8 cellular contexts compared by ENCODE assay signal in the genomic region with DNA sequence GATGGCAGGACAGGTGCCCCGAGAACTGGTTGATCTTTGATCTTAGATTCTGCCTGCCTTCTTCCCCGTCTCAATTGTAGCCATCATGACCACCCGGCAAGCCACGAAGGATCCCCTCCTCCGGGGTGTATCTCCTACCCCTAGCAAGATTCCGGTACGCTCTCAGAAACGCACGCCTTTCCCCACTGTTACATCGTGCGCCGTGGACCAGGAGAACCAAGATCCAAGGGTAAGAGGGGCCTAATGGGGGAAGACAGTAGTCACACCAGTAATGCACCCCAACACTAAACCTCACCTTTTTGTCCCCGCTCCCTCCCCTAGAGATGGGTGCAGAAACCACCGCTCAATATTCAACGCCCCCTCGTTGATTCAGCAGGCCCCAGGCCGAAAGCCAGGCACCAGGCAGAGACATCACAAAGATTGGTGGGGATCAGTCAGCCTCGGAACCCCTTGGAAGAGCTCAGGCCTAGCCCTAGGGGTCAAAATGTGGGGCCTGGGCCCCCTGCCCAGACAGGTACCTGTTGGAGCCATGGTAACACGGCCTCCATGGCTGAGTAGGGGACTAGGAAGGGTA. TPM values are rescaled to one million over a fixed set of nuclear protein-coding genes. Genes with fewer than 3 reads are reported as not detected.
DNase-seq lines count a peak whose midpoint lies in the region; ATAC-seq and TF ChIP-seq lines count a peak whose summit lies in the region.

No MANE protein-coding gene starts in this region.

- 16% methylated on average over 18 of the region's 19 CpGs for WGBS in suprapubic skin

- H3K9me3 ChIP-seq in left lung (no peaks in the 10 kb centered on the region), suprapubic skin (no peaks in the 10 kb centered on the region)

- H3K36me3 Mint-ChIP-seq in activated T-cell treated with anti-CD3 and anti-CD28 coated beads, Interleukin-2, amount 50 U/mL, for 24 hours (ENCODE audit: low read depth), result peaks cover 46% of the 10 kb centered on the region
- no peaks in the 10 kb centered on the region for H3K36me3 Mint-ChIP-seq in activated naive CD8-positive, alpha-beta T cell

- no peaks in the 10 kb centered on the region for H3K9me3 Mint-ChIP-seq in activated T-cell treated with anti-CD3 and anti-CD28 coated beads, Interleukin-2, amount 50 U/mL, for 24 hours
- H3K9me3 Mint-ChIP-seq in activated naive CD8-positive, alpha-beta T cell (ENCODE audit: low read depth), result no peaks in the 10 kb centered on the region

- intact Hi-C loops in left lung (cut with DNase I), result no loop called here

- no peak for TF ChIP-seq CTCF in left lung (IDR thresholded peaks at IDR 0.05)
- TF ChIP-seq CTCF in suprapubic skin (IDR thresholded peaks at IDR 0.05), result no peak
- TF ChIP-seq CTCF in GM13977 (IDR thresholded peaks at IDR 0.05; ENCODE audit: extremely low read depth, insufficient read depth, missing control alignments), result no peak

- peaks cover 20% of the 10 kb centered on the region for H3K4me1 Mint-ChIP-seq in activated T-cell treated with anti-CD3 and anti-CD28 coated beads, Interleukin-2, amount 50 U/mL, for 24 hours (ENCODE audit: low read depth)
- peaks cover 15% of the 10 kb centered on the region for H3K4me1 Mint-ChIP-seq in activated naive CD8-positive, alpha-beta T cell (ENCODE audit: low read depth)

- DNase-seq in activated T-cell treated with anti-CD3 and anti-CD28 coated beads, Interleukin-2, amount 50 U/mL, for 24 hours, result no peak
- no peak for DNase-seq in activated T-cell treated with anti-CD3 and anti-CD28 coated beads, Interleukin-2, amount 50 U/mL, for 1 hour
- DNase-seq in left lung (no peak), suprapubic skin (ENCODE audit: low spot score in 2 of 2) (no peak), GM13977 (ENCODE audit: low spot score) (no peak)
- no peak for DNase-seq in stimulated activated naive CD4-positive, alpha-beta T cell treated with Interleukin-2 at 50 U/mL for 16 hours (lab: John Stamatoyannopoulos, UW)
- no peak for DNase-seq in stimulated activated naive CD4-positive, alpha-beta T cell (lab: John Stamatoyannopoulos, UW)

- H3K27me3 Mint-ChIP-seq in activated T-cell treated with anti-CD3 and anti-CD28 coated beads, Interleukin-2, amount 50 U/mL, for 24 hours, result no peaks in the 10 kb centered on the region
- no peaks in the 10 kb centered on the region for H3K27me3 Mint-ChIP-seq in activated naive CD8-positive, alpha-beta T cell

- no peak for TF ChIP-seq POLR2A in suprapubic skin (IDR thresholded peaks at IDR 0.05)

- H3K36me3 ChIP-seq in left lung (no peaks in the 10 kb centered on the region), suprapubic skin (no peaks in the 10 kb centered on the region)

- TF ChIP-seq EP300 in suprapubic skin (IDR thresholded peaks at IDR 0.05), result no peak

- in situ Hi-C loops in GM13977 (cut with MboI; ENCODE audit: low pct_unique_long_range_greater_than_20kb, low sequenced_read_pairs, unreplicated experiment), result no loop called here

- H3K4me1 ChIP-seq in left lung (peaks cover 3 to 17% of the 10 kb centered on the region in 2 donors), suprapubic skin (peaks cover 16% of the 10 kb centered on the region)

- H3K4me3 Mint-ChIP-seq in activated T-cell treated with anti-CD3 and anti-CD28 coated beads, Interleukin-2, amount 50 U/mL, for 24 hours, result peak overlapping the region; percentile 99
- peak overlapping the region; percentile 95 for H3K4me3 Mint-ChIP-seq in activated naive CD8-positive, alpha-beta T cell

- H3K27ac ChIP-seq in left lung, result no peak overlapping the region
- H3K27ac ChIP-seq in suprapubic skin, result no peak overlapping the region

- H3K27me3 ChIP-seq in left lung (no peaks in the 10 kb centered on the region), suprapubic skin (no peaks in the 10 kb centered on the region)

- H3K27ac Mint-ChIP-seq in activated T-cell treated with anti-CD3 and anti-CD28 coated beads, Interleukin-2, amount 50 U/mL, for 24 hours, result peak overlapping the region; percentile 96
- H3K27ac Mint-ChIP-seq in activated naive CD8-positive, alpha-beta T cell, result peak overlapping the region; percentile 89

- H3K4me3 ChIP-seq in left lung (peak overlapping the region; percentile 38 to 66), suprapubic skin (peak overlapping the region; percentile 78)

- no peak for ATAC-seq in left lung

RNA-seq across cellular contexts. Expression of a gene that starts 0.6 kb away (rescaled TPM):
- 1 to 10 TPM; 2.4 to 8.0 TPM for total RNA-seq in left lung
- 10 to 100 TPM in 1 of 4 donors, 1 to 10 TPM in 3; 4.0 to 14.6 (median 5.9) TPM for total RNA-seq in suprapubic skin

RNA-seq across cellular contexts. Expression of a gene that starts 13.4 kb away (rescaled TPM):
- not detected for total RNA-seq in left lung
- total RNA-seq in suprapubic skin, result 1 to 10 TPM in 2 of 4 donors, under 1 TPM in 1, not detected in 1; 0.73 to 1.2 (median 1.1) TPM

RNA-seq across cellular contexts. Expression of a gene that starts 23.1 kb away (rescaled TPM):
- 1 to 10 TPM in 1 of 2 donors, under 1 TPM in 1; 0.21 to 2.7 TPM for total RNA-seq in left lung
- 1 to 10 TPM in 2 of 4 donors, under 1 TPM in 2; 0.62 to 2.2 (median 1.1) TPM for total RNA-seq in suprapubic skin

RNA-seq across cellular contexts. Expression of a gene that starts 28.7 kb away (rescaled TPM):
- under 1 TPM in 1 of 2 donors, not detected in 1; 0.26 TPM for total RNA-seq in left lung
- total RNA-seq in suprapubic skin, result 1 to 10 TPM in 2 of 4 donors, not detected in 2; 1.1 to 1.5 TPM

RNA-seq across cellular contexts. Expression of a gene that starts 43.7 kb away (rescaled TPM):
- total RNA-seq in left lung (10 to 100 TPM; 14.6 to 21.3 TPM), suprapubic skin (10 to 100 TPM; 22.7 to 42.6 (median 27.2) TPM)
